ENCODE assay signal across 9 cellular contexts in the genomic region with DNA sequence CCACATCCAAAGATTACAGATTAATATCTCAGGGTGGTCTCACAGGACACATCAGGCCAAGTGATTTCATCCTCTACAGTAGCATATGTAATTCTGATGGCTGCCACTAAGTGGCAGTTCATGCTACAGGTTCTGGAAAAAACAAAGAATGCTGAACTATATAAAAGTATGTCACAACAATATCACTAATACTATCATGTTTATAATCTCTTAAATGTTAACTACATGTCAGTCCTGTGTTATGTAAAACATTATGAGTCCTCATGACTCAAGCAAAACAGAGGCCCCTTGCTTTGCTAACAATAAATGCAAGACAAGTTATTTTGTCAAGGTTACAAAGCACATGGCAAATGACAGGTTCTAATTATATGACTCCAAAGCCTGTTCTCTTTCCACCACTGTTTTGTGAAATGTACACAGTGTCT.
A peak's percentile ranks its signal among the peaks of the same experiment; 100 is the strongest.
DNase-seq lines count a peak whose midpoint lies in the region; ATAC-seq and TF ChIP-seq lines count a peak whose summit lies in the region.
"Had no signal": no experiment of that assay in that cellular context is flagged by ENCODE, and none has a peak within 500 bp of the region (broad histone marks: within the 10 kb centered on the region; RNA-seq: fewer than 3 reads in every experiment).

No MANE protein-coding gene starts in this region.

- TF ChIP-seq EP300 in gastroesophageal sphincter (IDR thresholded peaks at IDR 0.05) = no peak

- no peak overlapping the region for H2AFZ ChIP-seq in smooth muscle cell (ENCODE audit: low read depth)

- H3K27ac ChIP-seq in epithelial cell of prostate = no peak overlapping the region
- no peak overlapping the region for H3K27ac ChIP-seq in smooth muscle cell (ENCODE audit: low read depth)
- no peak overlapping the region for H3K27ac ChIP-seq in gastroesophageal sphincter
- H3K27ac ChIP-seq: BLaER1 had no signal

- no peak overlapping the region for H3K9ac ChIP-seq in smooth muscle cell (ENCODE audit: low read depth)
- H3K9ac ChIP-seq: BLaER1 had no signal

- no peaks in the 10 kb centered on the region for H3K9me3 Mint-ChIP-seq in effector memory CD8-positive, alpha-beta T cell

- no peaks in the 10 kb centered on the region for H3K79me2 ChIP-seq in smooth muscle cell (ENCODE audit: low read depth)

- H3K4me1 ChIP-seq in smooth muscle cell (ENCODE audit: low read depth) (peaks cover 5% of the 10 kb centered on the region), gastroesophageal sphincter (no peaks in the 10 kb centered on the region)
- H3K4me1 ChIP-seq: BLaER1 had no signal

- DNase-seq in DMS53 (lab: John Stamatoyannopoulos, UW) = peak; percentile 48
- DNase-seq in DMS53 treated with DMSO at 0.1 percent for 48 hours (lab: John Stamatoyannopoulos, UW; ENCODE audit: unreplicated experiment) = no peak
- DNase-seq in H7 = peak; percentile 4
- DNase-seq in NCI-H1694 (lab: John Stamatoyannopoulos, UW) = peak; percentile 2
- DNase-seq in epithelial cell of prostate (ENCODE audit: low read depth, low spot score) = peak; percentile 8
- no peak for DNase-seq in smooth muscle cell (lab: John Stamatoyannopoulos, UW; ENCODE audit: unreplicated experiment)
- no peak for DNase-seq in effector memory CD8-positive, alpha-beta T cell

- H3K4me2 ChIP-seq in smooth muscle cell = no peak overlapping the region
- H3K4me2 ChIP-seq: BLaER1 had no signal

- ATAC-seq in gastroesophageal sphincter = no peak
- ATAC-seq in effector memory CD8-positive, alpha-beta T cell (replicated peaks) = no peak

- H3K36me3 Mint-ChIP-seq in effector memory CD8-positive, alpha-beta T cell (ENCODE audit: insufficient read depth) = peaks cover 2% of the 10 kb centered on the region

- TF ChIP-seq CTCF in smooth muscle cell (IDR thresholded peaks at IDR 0.05; ENCODE audit: borderline replicate concordance, insufficient read depth, poor library complexity, severe bottlenecking) (peak; percentile 49), gastroesophageal sphincter (IDR thresholded peaks at IDR 0.05) (peak in 2 of 4 experiments; percentile 16 to 46)

- peaks cover 8 to 13% of the 10 kb centered on the region in 2 donors for H3K4me1 Mint-ChIP-seq in effector memory CD8-positive, alpha-beta T cell (ENCODE audit: low read depth in 2 of 2)

- H3K27ac Mint-ChIP-seq in effector memory CD8-positive, alpha-beta T cell = no peak overlapping the region

- H3K4me3 Mint-ChIP-seq in effector memory CD8-positive, alpha-beta T cell = no peak overlapping the region

- H3K4me3 ChIP-seq in H7 (ENCODE audit: insufficient read depth, low read depth, low read length) (no peak overlapping the region), smooth muscle cell (no peak overlapping the region), gastroesophageal sphincter (no peak overlapping the region)
- H3K4me3 ChIP-seq: BLaER1 had no signal

- H3K27me3 Mint-ChIP-seq in effector memory CD8-positive, alpha-beta T cell = no peaks in the 10 kb centered on the region

- TF ChIP-seq POLR2A in gastroesophageal sphincter (IDR thresholded peaks at IDR 0.05) = no peak

- H3K9me3 ChIP-seq in smooth muscle cell (replicated peaks; ENCODE audit: low read depth) (no peaks in the 10 kb centered on the region), gastroesophageal sphincter (no peaks in the 10 kb centered on the region)
- H3K9me3 ChIP-seq: BLaER1 had no signal

- no peaks in the 10 kb centered on the region for H3K36me3 ChIP-seq in H7 (replicated peaks; ENCODE audit: control insufficient read depth, insufficient read depth, low read length)
- peaks cover 3% of the 10 kb centered on the region for H3K36me3 ChIP-seq in smooth muscle cell (ENCODE audit: low read depth)
- peaks cover 0 to 6% of the 10 kb centered on the region in 2 donors for H3K36me3 ChIP-seq in gastroesophageal sphincter
- H3K36me3 ChIP-seq: BLaER1 had no signal

- H3K27me3 ChIP-seq in H7 (ENCODE audit: control insufficient read depth, insufficient read depth, low read length) (no peaks in the 10 kb centered on the region), smooth muscle cell (ENCODE audit: low read depth) (no peaks in the 10 kb centered on the region), gastroesophageal sphincter (no peaks in the 10 kb centered on the region)
- H3K27me3 ChIP-seq: BLaER1 had no signal

- H4K20me1 ChIP-seq in smooth muscle cell (ENCODE audit: low read depth) = no peaks in the 10 kb centered on the region
- H4K20me1 ChIP-seq: BLaER1 had no signal

- H3F3A ChIP-seq in smooth muscle cell (ENCODE audit: low read depth) = no peaks in the 10 kb centered on the region

Comparison
In these comparisons a context has a peak if more than half of its experiments do, and no peak if none do; other contexts are left out.
1. DNase-seq: peak in DMS53 (single experiment), H7 (single experiment), NCI-H1694 (single experiment) and epithelial cell of prostate (single experiment); none in DMS53 treated with DMSO at 0.1 percent for 48 hours (single experiment), smooth muscle cell (single experiment) and effector memory CD8-positive, alpha-beta T cell (0 of 3).